ENCODE assay signal across 18 cellular contexts in the genomic region with DNA sequence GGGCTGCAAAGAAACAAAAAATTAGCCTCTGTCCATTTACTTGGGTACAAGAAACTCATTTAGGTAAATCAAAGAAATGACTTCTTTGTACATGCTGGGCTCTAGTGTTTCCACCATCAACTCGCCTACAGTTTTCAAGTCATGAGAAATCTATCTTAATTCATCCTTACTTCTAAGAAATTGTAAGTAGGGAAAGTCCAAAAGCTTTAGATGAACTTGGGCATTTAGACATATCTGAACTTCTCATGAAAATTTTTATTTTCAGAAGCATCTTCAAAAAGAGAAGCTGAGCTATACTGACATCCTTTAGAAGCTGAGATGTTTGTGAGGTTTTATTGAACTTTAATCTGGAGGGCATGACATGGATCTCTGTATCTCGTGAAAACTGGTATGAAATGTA.
A peak's percentile ranks its signal among the peaks of the same experiment; 100 is the strongest.
DNase-seq lines count a peak whose midpoint lies in the region; ATAC-seq and TF ChIP-seq lines count a peak whose summit lies in the region.
"Had no signal": no experiment of that assay in that cellular context is flagged by ENCODE, and none has a peak within 500 bp of the region (broad histone marks: within the 10 kb centered on the region; RNA-seq: fewer than 3 reads in every experiment).

No MANE protein-coding gene starts in this region.

- H3K9me3 Mint-ChIP-seq in activated CD8-positive, alpha-beta T cell treated with anti-CD3 and anti-CD28 coated beads for 36 hours: peaks cover 6% of the 10 kb centered on the region
- H3K9me3 Mint-ChIP-seq in activated CD8-positive, alpha-beta T cell treated with anti-CD3 and anti-CD28 coated beads, Interleukin-2, amount 10 ng/mL, durations not matched to agents 7 days and 5 days (ENCODE audit: insufficient read depth): no peaks in the 10 kb centered on the region
- peaks cover 4% of the 10 kb centered on the region for H3K9me3 Mint-ChIP-seq in activated naive CD8-positive, alpha-beta T cell (ENCODE audit: low read depth)
- H3K9me3 Mint-ChIP-seq in stimulated activated naive B cell treated with anti-CD40 and anti-IgM and Interleukin-4, amounts not matched to agents 10 μg/mL and 1 μg/mL and 100 μg/mL, for 72 hours: peaks cover 3 to 4% of the 10 kb centered on the region in 2 donors

- POLR2A ChIA-PET in activated CD8-positive, alpha-beta T cell treated with anti-CD3 and anti-CD28 coated beads for 36 hours (lab: Charles Lee): interaction anchor here (1.6 kb wide), 1 partner anchor 24 kb away, joined by 4 read pairs; no protein-coding TSS in a partner anchor
- POLR2A ChIA-PET in activated CD8-positive, alpha-beta T cell treated with anti-CD3 and anti-CD28 coated beads, Interleukin-2, amount 10 ng/mL, durations not matched to agents 7 days and 5 days (lab: Charles Lee): no interaction called here

- TF ChIP-seq CTCF in activated CD8-positive, alpha-beta T cell treated with anti-CD3 and anti-CD28 coated beads for 36 hours (IDR thresholded peaks at IDR 0.05): no peak
- no peak for TF ChIP-seq CTCF in GM13977 (IDR thresholded peaks at IDR 0.05; ENCODE audit: extremely low read depth, insufficient read depth, missing control alignments)

- H3K36me3 ChIP-seq in KOPT-K1 (ENCODE audit: insufficient read depth, low read length): peaks cover 4% of the 10 kb centered on the region; the same call in 1 of the 2 replicates

- H3K27ac ChIP-seq in KOPT-K1 (ENCODE audit: low read depth, low read length, poor library complexity, severe bottlenecking): peak overlapping the region; percentile 30

- peaks cover 29% of the 10 kb centered on the region for H3K36me3 Mint-ChIP-seq in activated CD8-positive, alpha-beta T cell treated with anti-CD3 and anti-CD28 coated beads for 36 hours (ENCODE audit: low read depth)
- H3K36me3 Mint-ChIP-seq in activated CD8-positive, alpha-beta T cell treated with anti-CD3 and anti-CD28 coated beads, Interleukin-2, amount 10 ng/mL, durations not matched to agents 7 days and 5 days (ENCODE audit: low read depth): peaks cover 8% of the 10 kb centered on the region
- peaks cover 36% of the 10 kb centered on the region for H3K36me3 Mint-ChIP-seq in activated naive CD8-positive, alpha-beta T cell
- H3K36me3 Mint-ChIP-seq in stimulated activated naive B cell treated with anti-CD40 and anti-IgM and Interleukin-4, amounts not matched to agents 10 μg/mL and 1 μg/mL and 100 μg/mL, for 72 hours: peaks cover 17 to 38% of the 10 kb centered on the region in 2 donors

- DNase-seq in activated CD8-positive, alpha-beta T cell treated with anti-CD3 and anti-CD28 coated beads for 36 hours: no peak
- no peak for DNase-seq in activated CD8-positive, alpha-beta T cell treated with anti-CD3 and anti-CD28 coated beads, Interleukin-2, amount 10 ng/mL, durations not matched to agents 7 days and 5 days
- DNase-seq in stimulated activated naive B cell treated with anti-CD40 and anti-IgM and Interleukin-4, amounts not matched to agents 10 μg/mL and 1 μg/mL and 100 μg/mL, for 72 hours: no peak
- DNase-seq in GM13977 (ENCODE audit: low spot score): no peak
- DNase-seq: AML-193; Calu3; CD4-positive, alpha-beta T cell; DMS79; NCI-H1436; NCI-H2029 treated with DMSO at 0.1 percent for 48 hours; NCI-H510A had no signal

- ATAC-seq in activated CD8-positive, alpha-beta T cell treated with anti-CD3 and anti-CD28 coated beads for 36 hours: peak; percentile 85
- no peak for ATAC-seq in activated CD8-positive, alpha-beta T cell treated with anti-CD3 and anti-CD28 coated beads, Interleukin-2, amount 10 ng/mL, durations not matched to agents 7 days and 5 days
- ATAC-seq in stimulated activated naive B cell treated with anti-CD40 and anti-IgM and Interleukin-4, amounts not matched to agents 10 μg/mL and 1 μg/mL and 100 μg/mL, for 72 hours (replicated peaks): peak; percentile 57 to 60
- ATAC-seq in GM18909 (IDR thresholded peaks at IDR 0.05; ENCODE audit: poor library complexity, unreplicated experiment) (no peak), GM18498 (IDR thresholded peaks at IDR 0.05; ENCODE audit: unreplicated experiment) (no peak)
- ATAC-seq: GM12878, HCT116 had no signal

- intact Hi-C loops in activated CD8-positive, alpha-beta T cell treated with anti-CD3 and anti-CD28 coated beads for 36 hours (cut with micrococcal nuclease): no loop called here

- H3K4me1 Mint-ChIP-seq in activated CD8-positive, alpha-beta T cell treated with anti-CD3 and anti-CD28 coated beads for 36 hours (ENCODE audit: low read depth): peaks cover 33% of the 10 kb centered on the region
- H3K4me1 Mint-ChIP-seq in activated CD8-positive, alpha-beta T cell treated with anti-CD3 and anti-CD28 coated beads, Interleukin-2, amount 10 ng/mL, durations not matched to agents 7 days and 5 days (ENCODE audit: low read depth): peaks cover 5% of the 10 kb centered on the region
- peaks cover 6% of the 10 kb centered on the region for H3K4me1 Mint-ChIP-seq in activated naive CD8-positive, alpha-beta T cell (ENCODE audit: low read depth)
- H3K4me1 Mint-ChIP-seq in stimulated activated naive B cell treated with anti-CD40 and anti-IgM and Interleukin-4, amounts not matched to agents 10 μg/mL and 1 μg/mL and 100 μg/mL, for 72 hours: peaks cover 5 to 8% of the 10 kb centered on the region in 2 donors
- H3K4me1 Mint-ChIP-seq: IgD-negative memory B cell had no signal

- in situ Hi-C loops in GM13977 (cut with MboI; ENCODE audit: low pct_unique_long_range_greater_than_20kb, low sequenced_read_pairs, unreplicated experiment): no loop called here

- no peaks in the 10 kb centered on the region for H3K27me3 Mint-ChIP-seq in activated CD8-positive, alpha-beta T cell treated with anti-CD3 and anti-CD28 coated beads for 36 hours
- H3K27me3 Mint-ChIP-seq in activated CD8-positive, alpha-beta T cell treated with anti-CD3 and anti-CD28 coated beads, Interleukin-2, amount 10 ng/mL, durations not matched to agents 7 days and 5 days (ENCODE audit: low read depth): no peaks in the 10 kb centered on the region
- H3K27me3 Mint-ChIP-seq in activated naive CD8-positive, alpha-beta T cell: no peaks in the 10 kb centered on the region
- H3K27me3 Mint-ChIP-seq in stimulated activated naive B cell treated with anti-CD40 and anti-IgM and Interleukin-4, amounts not matched to agents 10 μg/mL and 1 μg/mL and 100 μg/mL, for 72 hours: no peaks in the 10 kb centered on the region
- H3K27me3 Mint-ChIP-seq: CD4-positive, alpha-beta T cell; IgD-negative memory B cell had no signal

- CTCF ChIA-PET in activated CD8-positive, alpha-beta T cell treated with anti-CD3 and anti-CD28 coated beads for 36 hours (lab: Charles Lee): interaction anchor here (0.7 kb wide), 1 partner anchor 48 kb away, joined by 3 read pairs; no protein-coding TSS in a partner anchor
- CTCF ChIA-PET in activated CD8-positive, alpha-beta T cell treated with anti-CD3 and anti-CD28 coated beads, Interleukin-2, amount 10 ng/mL, durations not matched to agents 7 days and 5 days (lab: Charles Lee): no interaction called here

- peak overlapping the region; percentile 86 for H3K27ac Mint-ChIP-seq in activated CD8-positive, alpha-beta T cell treated with anti-CD3 and anti-CD28 coated beads for 36 hours
- no peak overlapping the region for H3K27ac Mint-ChIP-seq in activated CD8-positive, alpha-beta T cell treated with anti-CD3 and anti-CD28 coated beads, Interleukin-2, amount 10 ng/mL, durations not matched to agents 7 days and 5 days
- H3K27ac Mint-ChIP-seq in activated naive CD8-positive, alpha-beta T cell: peak overlapping the region; percentile 46
- no peak overlapping the region for H3K27ac Mint-ChIP-seq in stimulated activated naive B cell treated with anti-CD40 and anti-IgM and Interleukin-4, amounts not matched to agents 10 μg/mL and 1 μg/mL and 100 μg/mL, for 72 hours
- H3K27ac Mint-ChIP-seq: CD4-positive, alpha-beta T cell; IgD-negative memory B cell had no signal

- H3K9me3 ChIP-seq in KOPT-K1 (ENCODE audit: insufficient read depth, low read length, poor library complexity, severe bottlenecking): peaks cover 10% of the 10 kb centered on the region

- H3K4me3 Mint-ChIP-seq in activated CD8-positive, alpha-beta T cell treated with anti-CD3 and anti-CD28 coated beads for 36 hours: peak overlapping the region; percentile 6
- no peak overlapping the region for H3K4me3 Mint-ChIP-seq in activated CD8-positive, alpha-beta T cell treated with anti-CD3 and anti-CD28 coated beads, Interleukin-2, amount 10 ng/mL, durations not matched to agents 7 days and 5 days
- H3K4me3 Mint-ChIP-seq in activated naive CD8-positive, alpha-beta T cell: peak overlapping the region; percentile 17
- H3K4me3 Mint-ChIP-seq in stimulated activated naive B cell treated with anti-CD40 and anti-IgM and Interleukin-4, amounts not matched to agents 10 μg/mL and 1 μg/mL and 100 μg/mL, for 72 hours: peak overlapping the region in 1 of 2 donors; percentile 26
- H3K4me3 Mint-ChIP-seq: CD4-positive, alpha-beta T cell; IgD-negative memory B cell had no signal

Comparison
In these comparisons a context has a peak if more than half of its experiments do, and no peak if none do; other contexts are left out.
1. ATAC-seq: peak in activated CD8-positive, alpha-beta T cell treated with anti-CD3 and anti-CD28 coated beads for 36 hours (single experiment) and stimulated activated naive B cell treated with anti-CD40 and anti-IgM and Interleukin-4, amounts not matched to agents 10 μg/mL and 1 μg/mL and 100 μg/mL, for 72 hours (2 of 2); none in activated CD8-positive, alpha-beta T cell treated with anti-CD3 and anti-CD28 coated beads, Interleukin-2, amount 10 ng/mL, durations not matched to agents 7 days and 5 days (single experiment), GM18909 (single experiment) and GM18498 (single experiment).
2. H3K27ac Mint-ChIP-seq: peak in activated CD8-positive, alpha-beta T cell treated with anti-CD3 and anti-CD28 coated beads for 36 hours (single experiment) and activated naive CD8-positive, alpha-beta T cell (single experiment); none in activated CD8-positive, alpha-beta T cell treated with anti-CD3 and anti-CD28 coated beads, Interleukin-2, amount 10 ng/mL, durations not matched to agents 7 days and 5 days (single experiment) and stimulated activated naive B cell treated with anti-CD40 and anti-IgM and Interleukin-4, amounts not matched to agents 10 μg/mL and 1 μg/mL and 100 μg/mL, for 72 hours (single experiment).